Comparison of ENCODE assay signal across 12 cellular contexts in genomic region chr15:31438601-31439265, GRCh38.
DNase-seq lines count a peak whose midpoint lies in the region; ATAC-seq, FAIRE-seq and TF ChIP-seq lines count a peak whose summit lies in the region.
"Had no signal": no experiment of that assay in that cellular context is flagged by ENCODE, and none has a peak within 500 bp of the region (broad histone marks: within the 10 kb centered on the region; RNA-seq: fewer than 3 reads in every experiment).

No MANE protein-coding gene starts in this region.

- TF ChIP-seq CTCF in upper lobe of right lung (IDR thresholded peaks at IDR 0.05) (no peak), HepG2 (CRISPR knock-in tag; IDR thresholded peaks at IDR 0.05) (no peak)

- in situ Hi-C loops in HepG2 (cut with HindIII; ENCODE audit: extremely low pct_ligation_motif_present, low pct_unique_long_range_greater_than_20kb), result loop anchor here (5.0 to 25.0 kb wide), 3 partner anchors 49 to 651 kb away; no protein-coding TSS in a partner anchor

- intact Hi-C loops in upper lobe of right lung (cut with DNase I), result no loop called here
- intact Hi-C loops in HepG2 (cut with micrococcal nuclease; ENCODE audit: unreplicated experiment), result loop anchor here (1.0 to 10.0 kb wide), 2 partner anchors 52 to 114 kb away; partner anchors contain the start of gene KLF13

- H3K4me1 ChIP-seq in upper lobe of right lung, result peaks cover 63% of the 10 kb centered on the region
- H3K4me1 ChIP-seq in HepG2 (ENCODE audit: insufficient read depth, low read length), result peaks cover 12% of the 10 kb centered on the region
- H3K4me1 ChIP-seq: parathyroid adenoma had no signal

- no peaks in the 10 kb centered on the region for H4K20me1 ChIP-seq in HepG2 (ENCODE audit: insufficient read depth, low read length)

- no TSS peak for BruUV-seq in HepG2 (replicated peaks; lab: Mats Ljungman, UMichigan)

- H3K9me3 Mint-ChIP-seq in activated naive CD4-positive, alpha-beta T cell treated with anti-CD3 and anti-CD28 coated beads, Interleukin-2, amount 10 ng/mL, durations not matched to agents 7 days and 5 days, result no peaks in the 10 kb centered on the region
- H3K9me3 Mint-ChIP-seq in effector memory CD8-positive, alpha-beta T cell, result no peaks in the 10 kb centered on the region

- H3K9ac ChIP-seq in HepG2 (ENCODE audit: insufficient read depth, low read depth, low read length), result no peak overlapping the region
- H3K9ac ChIP-seq: parathyroid adenoma had no signal

- no peak overlapping the region for H3K4me3 Mint-ChIP-seq in activated naive CD4-positive, alpha-beta T cell treated with anti-CD3 and anti-CD28 coated beads, Interleukin-2, amount 10 ng/mL, durations not matched to agents 7 days and 5 days
- peak overlapping the region; percentile 33 to 64 for H3K4me3 Mint-ChIP-seq in effector memory CD8-positive, alpha-beta T cell

- H3K4me2 ChIP-seq in HepG2 (ENCODE audit: low read depth, low read length), result no peak overlapping the region

- TF ChIP-seq POLR2A in HepG2 (IDR thresholded peaks at IDR 0.05; ENCODE audit: insufficient read depth in 1 of 2, low read depth in 2 of 2, low read length in 2 of 2), result no peak

- no peaks in the 10 kb centered on the region for H3K27me3 ChIP-seq in upper lobe of right lung
- peaks cover 0 to 7% of the 10 kb centered on the region in 2 experiments; a peak in 2 of 5 replicates for H3K27me3 ChIP-seq in HepG2 (ENCODE audit: control insufficient read depth in 1 of 2, insufficient read depth in 2 of 2, low read length in 2 of 2)

- H3K79me2 ChIP-seq in HepG2 (ENCODE audit: insufficient read depth, low read length), result no peaks in the 10 kb centered on the region
- H3K79me2 ChIP-seq: parathyroid adenoma had no signal

- no peaks in the 10 kb centered on the region for H3K36me3 ChIP-seq in upper lobe of right lung
- no peaks in the 10 kb centered on the region for H3K36me3 ChIP-seq in HepG2 (replicated peaks in 1 of 2; ENCODE audit: control insufficient read depth in 1 of 2, insufficient read depth in 2 of 2, low read length in 2 of 2)

- POLR2A ChIA-PET in HepG2 (lab: Yijun Ruan, JAX), result no interaction called here

- TF ChIP-seq EP300 in HepG2 (IDR thresholded peaks at IDR 0.05; ENCODE audit: low read depth in 2 of 2, low read length in 2 of 2) (no peak), HepG2 (CRISPR knock-in tag; IDR thresholded peaks at IDR 0.05; ENCODE audit: borderline replicate concordance) (no peak)

- H3K27me3 Mint-ChIP-seq in activated naive CD4-positive, alpha-beta T cell treated with anti-CD3 and anti-CD28 coated beads, Interleukin-2, amount 10 ng/mL, durations not matched to agents 7 days and 5 days, result no peaks in the 10 kb centered on the region
- no peaks in the 10 kb centered on the region for H3K27me3 Mint-ChIP-seq in effector memory CD8-positive, alpha-beta T cell

- DNase-seq in activated naive CD4-positive, alpha-beta T cell treated with anti-CD3 and anti-CD28 coated beads, Interleukin-2, amount 10 ng/mL, durations not matched to agents 7 days and 5 days, result no peak
- DNase-seq in activated naive CD4-positive, alpha-beta T cell treated with Interleukin-2 at 50 U/mL for 16 hours, result no peak
- DNase-seq in NCI-H510A (lab: John Stamatoyannopoulos, UW) (peak; percentile 30), upper lobe of right lung (peak; percentile 83), ureter (ENCODE audit: low spot score) (no peak), AG08395 (ENCODE audit: low spot score) (no peak), HepG2 (ENCODE audit: low spot score) (no peak)
- DNase-seq in effector memory CD8-positive, alpha-beta T cell, result no peak
- DNase-seq: NCI-H2081 treated with DMSO at 0.1 percent for 48 hours; NK-92 treated with Interleukin-12 subunit alpha and Interleukin-12 subunit beta, amount 100 ng/mL, for 24 hours had no signal

- no peak for TF ChIP-seq RAD21 in HepG2 (CRISPR knock-in tag; IDR thresholded peaks at IDR 0.05)

- CTCF ChIA-PET in activated naive CD4-positive, alpha-beta T cell treated with anti-CD3 and anti-CD28 coated beads, Interleukin-2, amount 10 ng/mL, durations not matched to agents 7 days and 5 days (lab: Charles Lee), result interaction anchor here (0.7 to 10.5 kb wide), 14 partner anchors 17 to 238 kb away, joined by 3 to 208 read pairs (median 6); no protein-coding TSS in a partner anchor
- CTCF ChIA-PET in HepG2 (lab: Yijun Ruan, JAX; ENCODE audit: low intra/inter-chr PET ratio, low total read pairs), result interaction anchor here (0.8 to 3.0 kb wide), 2 partner anchors 50 to 51 kb away, joined by 8 to 18 read pairs; no protein-coding TSS in a partner anchor

- H3K4me3 ChIP-seq in upper lobe of right lung (no peak overlapping the region), HepG2 (replicated peaks in 1 of 3; ENCODE audit: insufficient read depth in 1 of 3, low read depth in 2 of 3, low read length in 3 of 3) (no peak overlapping the region)

- H3K4me1 Mint-ChIP-seq in activated naive CD4-positive, alpha-beta T cell treated with anti-CD3 and anti-CD28 coated beads, Interleukin-2, amount 10 ng/mL, durations not matched to agents 7 days and 5 days, result peaks cover 84% of the 10 kb centered on the region
- H3K4me1 Mint-ChIP-seq in effector memory CD8-positive, alpha-beta T cell (ENCODE audit: low read depth in 2 of 2), result peaks cover 64 to 68% of the 10 kb centered on the region in 2 donors

- H3K27ac ChIP-seq in upper lobe of right lung (no peak overlapping the region), HepG2 (ENCODE audit: extremely low read length, insufficient read depth, low read length) (no peak overlapping the region)
- H3K27ac ChIP-seq: epithelial cell of prostate, parathyroid adenoma had no signal

- H3K27ac Mint-ChIP-seq in activated naive CD4-positive, alpha-beta T cell treated with anti-CD3 and anti-CD28 coated beads, Interleukin-2, amount 10 ng/mL, durations not matched to agents 7 days and 5 days, result peak overlapping the region; percentile 100
- peak overlapping the region; percentile 99 for H3K27ac Mint-ChIP-seq in effector memory CD8-positive, alpha-beta T cell

- H3K36me3 Mint-ChIP-seq in activated naive CD4-positive, alpha-beta T cell treated with anti-CD3 and anti-CD28 coated beads, Interleukin-2, amount 10 ng/mL, durations not matched to agents 7 days and 5 days, result no peaks in the 10 kb centered on the region
- H3K36me3 Mint-ChIP-seq in effector memory CD8-positive, alpha-beta T cell (ENCODE audit: insufficient read depth), result peaks cover 18% of the 10 kb centered on the region

- H3K9me3 ChIP-seq in upper lobe of right lung (no peaks in the 10 kb centered on the region), HepG2 (ENCODE audit: low read length) (no peaks in the 10 kb centered on the region)

- FAIRE-seq in HepG2 (lab: Jason Lieb, UNC), result no peak

- 75% methylated on average over 10 of the region's 10 CpGs for WGBS in HepG2 (ENCODE audit: low lambda C conversion rate)

- no peak for ATAC-seq in effector memory CD8-positive, alpha-beta T cell (replicated peaks)
- ATAC-seq in upper lobe of right lung (peak; percentile 76), HepG2 (no peak)

- no peak overlapping the region for H2AFZ ChIP-seq in HepG2 (ENCODE audit: low read length)
- H2AFZ ChIP-seq: parathyroid adenoma had no signal

TF ChIP-seq in HepG2, 621 proteins besides CTCF, POLR2A, EP300 and RAD21:
- no peak for TF ChIP-seq RXRA (CRISPR knock-in tag; IDR thresholded peaks at IDR 0.05)
- TF ChIP-seq MED1 (CRISPR knock-in tag; IDR thresholded peaks at IDR 0.05), result no peak
- no peak for TF ChIP-seq TOE1 (CRISPR knock-in tag; IDR thresholded peaks at IDR 0.05)
- TF ChIP-seq ZFAT (CRISPR knock-in tag; conservative IDR thresholded peaks at IDR 0.05), result no peak
- no peak for TF ChIP-seq ZNF205 (CRISPR knock-in tag; IDR thresholded peaks at IDR 0.05)
- TF ChIP-seq ZBTB26 (CRISPR knock-in tag; IDR thresholded peaks at IDR 0.05; ENCODE audit: borderline replicate concordance), result no peak
- TF ChIP-seq TCF7L2 (IDR thresholded peaks at IDR 0.05; ENCODE audit: low read depth, low read length), result no peak
- TF ChIP-seq ZNF841 (CRISPR knock-in tag; IDR thresholded peaks at IDR 0.05; ENCODE audit: borderline replicate concordance), result no peak
- TF ChIP-seq CC2D1A (CRISPR knock-in tag; IDR thresholded peaks at IDR 0.05), result no peak
- no peak for TF ChIP-seq NR2F2 (IDR thresholded peaks at IDR 0.05; ENCODE audit: borderline replicate concordance, low read depth)
TF ChIP-seq in HepG2: peak in this region for 0.

Comparison
In these comparisons a context has a peak if more than half of its experiments do, and no peak if none do; other contexts are left out.
1. DNase-seq: peak in NCI-H510A (single experiment) and upper lobe of right lung (single experiment); none in activated naive CD4-positive, alpha-beta T cell treated with anti-CD3 and anti-CD28 coated beads, Interleukin-2, amount 10 ng/mL, durations not matched to agents 7 days and 5 days (single experiment), activated naive CD4-positive, alpha-beta T cell treated with Interleukin-2 at 50 U/mL for 16 hours (single experiment), effector memory CD8-positive, alpha-beta T cell (0 of 3), ureter (single experiment), AG08395 (single experiment) and HepG2 (single experiment).